ENCODE assay signal across 33 cellular contexts in the genomic region with DNA sequence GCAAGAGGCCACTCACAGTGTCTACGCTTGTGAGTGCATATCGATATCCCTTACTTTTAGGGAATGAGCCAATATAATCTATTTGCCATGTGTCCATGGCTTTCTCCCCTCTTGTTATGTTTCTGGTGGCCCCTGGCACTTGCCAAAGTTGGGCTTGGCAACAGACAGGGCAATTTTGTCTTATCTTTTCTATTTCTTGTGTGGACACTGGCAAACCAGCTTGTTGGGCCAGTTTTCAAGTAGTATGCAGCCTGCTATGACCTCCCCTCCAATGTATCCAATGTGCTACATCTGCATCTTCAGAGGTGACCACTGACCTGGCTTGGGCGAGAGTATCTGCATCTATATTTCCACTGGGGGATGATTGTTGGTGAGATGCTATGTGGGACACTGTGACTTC. TPM values are rescaled to one million over a fixed set of nuclear protein-coding genes. Genes with fewer than 3 reads are reported as not detected.
"Had no signal": no experiment of that assay in that cellular context is flagged by ENCODE, and none has a peak within 500 bp of the region (broad histone marks: within the 10 kb centered on the region; RNA-seq: fewer than 3 reads in every experiment).

No MANE protein-coding gene starts in this region.

- H3K27me3 ChIP-seq: colonic mucosa, esophagus squamous epithelium, gastrocnemius medialis, heart right ventricle, left lung had no signal

- H3K36me3 Mint-ChIP-seq: memory B cell had no signal

- H3K9me3 Mint-ChIP-seq: effector memory CD8-positive, alpha-beta T cell; endodermal cell; memory B cell had no signal

- H3K4me1 ChIP-seq: colonic mucosa, gastrocnemius medialis, heart right ventricle, left lung had no signal

- DNase-seq: colonic mucosa; cortex of kidney; effector CD8-positive, alpha-beta T cell; effector memory CD8-positive, alpha-beta T cell; endodermal cell; erythroblast; esophagus squamous epithelium; foreskin fibroblast; foreskin melanocyte; gastrocnemius medialis; glutamatergic neuron; heart right ventricle; hippocampal formation; islet precursor cell; kidney; kidney glomerular epithelial cell; left colon; left lung; left ventricle myocardium superior; mammary epithelial cell; mesendoderm; midbrain had no signal

- H3K9me3 ChIP-seq: colonic mucosa, esophagus squamous epithelium, gastrocnemius medialis, heart right ventricle, left lung had no signal

- FAIRE-seq: endometrium, kidney had no signal

- H3K4me1 Mint-ChIP-seq: memory B cell had no signal

- H3K4me3 ChIP-seq: colonic mucosa, esophagus squamous epithelium, gastrocnemius medialis, heart right ventricle, left lung, lung had no signal

- H3K4me3 Mint-ChIP-seq: dendritic cell treated with granulocyte-macrophage colony-stimulating factor and Interleukin-4, amounts not matched to agents 40 ng/mL and 50 ng/mL, for 4 days; effector memory CD8-positive, alpha-beta T cell; endodermal cell; memory B cell had no signal

- H3K36me3 ChIP-seq: colonic mucosa, esophagus squamous epithelium, gastrocnemius medialis, heart right ventricle, left lung had no signal

- H3K27ac Mint-ChIP-seq: dendritic cell treated with granulocyte-macrophage colony-stimulating factor and Interleukin-4, amounts not matched to agents 40 ng/mL and 50 ng/mL, for 4 days; effector memory CD8-positive, alpha-beta T cell; endodermal cell; memory B cell had no signal

- H3K27ac ChIP-seq: colonic mucosa, epithelial cell of prostate, esophagus squamous epithelium, gastrocnemius medialis, heart right ventricle, left lung had no signal

RNA-seq across cellular contexts. Expression of a gene that starts 29.2 kb away (rescaled TPM):
- total RNA-seq: chondrocyte, dermis microvascular lymphatic vessel endothelial cell, esophagus mucosa, esophagus squamous epithelium, gastrocnemius medialis, glomerular endothelial cell, heart right ventricle, left colon, left ventricle myocardium superior, lower leg skin, mononuclear cell had no signal
- polyA plus RNA-seq: heart right ventricle, mammary epithelial cell had no signal
